16 cellular contexts compared by ENCODE assay signal in genomic region chr22:48223488-48224190, GRCh38.
A peak's percentile ranks its signal among the peaks of the same experiment; 100 is the strongest.
DNase-seq lines count a peak whose midpoint lies in the region; ATAC-seq, FAIRE-seq and TF ChIP-seq lines count a peak whose summit lies in the region.
"Had no signal": no experiment of that assay in that cellular context is flagged by ENCODE, and none has a peak within 500 bp of the region (broad histone marks: within the 10 kb centered on the region; RNA-seq: fewer than 3 reads in every experiment).

No MANE protein-coding gene starts in this region.

- H3K36me3 ChIP-seq in H1 (ENCODE audit: control insufficient read depth in 2 of 4, insufficient read depth in 4 of 4, low read length in 3 of 4): no peaks in the 10 kb centered on the region

- peak overlapping the region; percentile 55 for H3K27ac ChIP-seq in angular gyrus (ENCODE audit: low read depth, low read length)
- H3K27ac ChIP-seq in H1 (ENCODE audit: low read depth, low read length): no peak overlapping the region
- H3K27ac ChIP-seq in temporal lobe (ENCODE audit: low read depth, low read length): peak overlapping the region; percentile 20
- H3K27ac ChIP-seq: HL-60 had no signal

- H3K4me1 ChIP-seq in H1 (replicated peaks in 1 of 4; ENCODE audit: control insufficient read depth in 3 of 4, insufficient read depth in 4 of 4, low read length in 3 of 4): peaks cover 0 to 3% (median 0%) of the 10 kb centered on the region in 4 experiments; a peak in 2 of 7 replicates

- H3K56ac ChIP-seq in H1 (replicated peaks; ENCODE audit: insufficient read length, low read depth, low read length): no peak overlapping the region

- no peak for TF ChIP-seq EP300 in H1 (IDR thresholded peaks at IDR 0.05; ENCODE audit: borderline replicate concordance in 1 of 2, low read depth in 2 of 2, low read length in 2 of 2)

- TF ChIP-seq POLR2A in H1 (IDR thresholded peaks at IDR 0.05; ENCODE audit: control extremely low read depth in 1 of 2, low read depth in 2 of 2, low read length in 2 of 2): no peak

- H3K14ac ChIP-seq in H1 (ENCODE audit: insufficient read length): no peak overlapping the region

- H3K4me3 ChIP-seq in H1 (ENCODE audit: extremely low read depth in 1 of 4, insufficient read depth in 2 of 4, low read depth in 3 of 4, low read length in 4 of 4): no peak overlapping the region
- H3K4me3 ChIP-seq: GM12878, K562 had no signal

- H4K20me1 ChIP-seq in H1 (replicated peaks in 1 of 2; ENCODE audit: control insufficient read depth in 1 of 2, insufficient read depth in 2 of 2, low read length in 2 of 2): no peaks in the 10 kb centered on the region

- CTCF ChIA-PET in H1 (lab: Charles Lee; ENCODE audit: partially characterized antibody): interaction anchor here (0.5 to 1.7 kb wide), 3 partner anchors 14 to 791 kb away, joined by 3 to 4 read pairs (median 4); no protein-coding TSS in a partner anchor

- H2BK15ac ChIP-seq in H1 (ENCODE audit: low read length): 0 out of 2 replicates have a peak overlapping the region, but pooled peaks have one; percentile 2

- no peak overlapping the region for H4K5ac ChIP-seq in H1 (ENCODE audit: insufficient read length, low read depth, low read length)

- 91% methylated on average over 7 of the region's 7 CpGs; no CpG with 5 or more reads in 1 of the 2 experiments for WGBS in H1 (ENCODE audit: extremely low coverage in 1 of 2, insufficient coverage in 1 of 2, insufficient read length in 1 of 2, insufficient replicate concordance in 2 of 2, low coverage in 1 of 2, low lambda C conversion rate in 2 of 2, missing lambda C conversion rate in 1 of 2), 2 experiments

- no peak for FAIRE-seq in H1 (lab: Jason Lieb, UNC)
- FAIRE-seq: GM12878, GM18507, K562 had no signal

- no peak overlapping the region for H2BK5ac ChIP-seq in H1 (ENCODE audit: low read depth, low read length)

- H2AFZ ChIP-seq in H1 (ENCODE audit: low read length): no peak overlapping the region

- H3K9ac ChIP-seq in H1 (replicated peaks in 1 of 4; ENCODE audit: extremely low read depth in 1 of 4, low read depth in 3 of 4, low read length in 3 of 4): no peak overlapping the region

- no peak for TF ChIP-seq CTCF in H1 (IDR thresholded peaks at IDR 0.05; ENCODE audit: control extremely low read depth in 1 of 3, insufficient read depth in 1 of 3, low read depth in 1 of 3, low read length in 3 of 3)

- no peak overlapping the region for H3K23ac ChIP-seq in H1 (ENCODE audit: insufficient read length)

- H2AK5ac ChIP-seq in H1 (ENCODE audit: low read depth, low read length): no peak overlapping the region

- POLR2A ChIA-PET in H1 (lab: Charles Lee; ENCODE audit: partially characterized antibody): no interaction called here

- no peak overlapping the region for H2BK12ac ChIP-seq in H1 (ENCODE audit: low read depth, low read length)

- H3K23me2 ChIP-seq in H1 (ENCODE audit: low read depth, low read length): no peaks in the 10 kb centered on the region

- no peak overlapping the region for H3K4ac ChIP-seq in H1 (replicated peaks; ENCODE audit: insufficient read length, low read depth, low read length)

- no peak for TF ChIP-seq RAD21 in H1 (IDR thresholded peaks at IDR 0.05 in 1 of 2, conservative IDR thresholded peaks at IDR 0.05 in 1 of 2; ENCODE audit: low read depth in 2 of 2, low read length in 2 of 2)

- ATAC-seq in GM18909 (IDR thresholded peaks at IDR 0.05; ENCODE audit: poor library complexity, unreplicated experiment): no peak
- ATAC-seq: GM12878, K562, PC-3 had no signal

- no peak overlapping the region for H4K8ac ChIP-seq in H1 (ENCODE audit: extremely low read depth, insufficient read depth, low read length)

- H3K18ac ChIP-seq in H1 (ENCODE audit: extremely low read depth, low read length): no peak overlapping the region

- H3K4me2 ChIP-seq in H1 (ENCODE audit: insufficient read depth in 1 of 2, low read depth in 2 of 2, low read length in 2 of 2): no peak overlapping the region

- H4K91ac ChIP-seq in H1 (replicated peaks; ENCODE audit: insufficient read length, low read length): no peak overlapping the region

- no peaks in the 10 kb centered on the region for H3K79me2 ChIP-seq in H1 (ENCODE audit: control insufficient read depth in 1 of 2, insufficient read depth in 2 of 2, low read length in 2 of 2)

- H3K27me3 ChIP-seq in H1 (replicated peaks in 1 of 4; ENCODE audit: control insufficient read depth in 3 of 4, extremely low read depth in 1 of 4, insufficient read depth in 3 of 4, low read length in 3 of 4): 0 out of 7 replicates have a peak, but pooled peaks cover 0 to 2% (median 0%) of the 10 kb centered on the region in 4 experiments

- DNase-seq in H1 (ENCODE audit: low read depth in 1 of 2, low spot score in 2 of 2) (peak in 1 of 2 experiments; percentile 23), middle frontal gyrus (ENCODE audit: extremely low spot score, low spot score) (peak; percentile 44)
- DNase-seq in activated CD4-positive, CD25-positive, alpha-beta regulatory T cell (lab: John Stamatoyannopoulos, UW): no peak
- DNase-seq in activated naive CD4-positive, alpha-beta T cell (lab: John Stamatoyannopoulos, UW): no peak
- DNase-seq: ACHN; Calu3; CD4-positive, alpha-beta T cell; NCI-H1436 treated with DMSO at 0.1 percent for 48 hours; PC-3 had no signal

- H3K9me3 ChIP-seq in H1 (ENCODE audit: insufficient read depth in 2 of 2, low read depth in 1 of 2, low read length in 1 of 2): no peaks in the 10 kb centered on the region

- H3K79me1 ChIP-seq in H1 (ENCODE audit: low read depth, low read length): no peaks in the 10 kb centered on the region

- no peak overlapping the region for H2BK120ac ChIP-seq in H1 (replicated peaks; ENCODE audit: low read depth, low read length)

- H2BK20ac ChIP-seq in H1 (ENCODE audit: low read length): no peak overlapping the region

TF ChIP-seq in H1, 55 proteins besides CTCF, POLR2A, EP300 and RAD21:
- TF ChIP-seq POU5F1 (IDR thresholded peaks at IDR 0.05; ENCODE audit: low read depth, low read length) (no peak), SIRT6 (IDR thresholded peaks at IDR 0.05; ENCODE audit: low read length) (no peak), SIN3A (conservative IDR thresholded peaks at IDR 0.05 in 1 of 2, IDR thresholded peaks at IDR 0.05 in 1 of 2; ENCODE audit: low read depth in 1 of 2, low read length in 2 of 2) (no peak), KDM1A (IDR thresholded peaks at IDR 0.05; ENCODE audit: borderline replicate concordance, low read length) (no peak), CEBPB (IDR thresholded peaks at IDR 0.05; ENCODE audit: low read depth, low read length) (no peak), CHD1 (IDR thresholded peaks at IDR 0.05; ENCODE audit: low read depth, low read length) (no peak), MAFK (IDR thresholded peaks at IDR 0.05; ENCODE audit: low read depth, low read length) (no peak), CBX5 (IDR thresholded peaks at IDR 0.05; ENCODE audit: low read depth, low read length) (no peak), RFX5 (IDR thresholded peaks at IDR 0.05; ENCODE audit: borderline replicate concordance, low read depth, low read length) (no peak), GTF2F1 (IDR thresholded peaks at IDR 0.05; ENCODE audit: borderline replicate concordance, low read depth, low read length) (no peak), HDAC2 (IDR thresholded peaks at IDR 0.05; ENCODE audit: borderline replicate concordance in 1 of 2, low read depth in 2 of 2, low read length in 2 of 2) (no peak), CREB1 (IDR thresholded peaks at IDR 0.05) (no peak), GABPA (IDR thresholded peaks at IDR 0.05; ENCODE audit: borderline replicate concordance, insufficient read depth, low read length) (no peak), USF2 (IDR thresholded peaks at IDR 0.05; ENCODE audit: low read length) (no peak)
- TF ChIP-seq, protein P1, sequence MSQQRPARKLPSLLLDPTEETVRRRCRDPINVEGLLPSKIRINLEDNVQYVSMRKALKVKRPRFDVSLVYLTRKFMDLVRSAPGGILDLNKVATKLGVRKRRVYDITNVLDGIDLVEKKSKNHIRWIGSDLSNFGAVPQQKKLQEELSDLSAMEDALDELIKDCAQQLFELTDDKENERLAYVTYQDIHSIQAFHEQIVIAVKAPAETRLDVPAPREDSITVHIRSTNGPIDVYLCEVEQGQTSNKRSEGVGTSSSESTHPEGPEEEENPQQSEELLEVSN (IDR thresholded peaks at IDR 0.05): no peak
